8 cellular contexts compared by ENCODE assay signal in genomic region chr17:8151120-8151640, GRCh38. TPM values are rescaled to one million over a fixed set of nuclear protein-coding genes. Genes with fewer than 3 reads are reported as not detected.
A peak's percentile ranks its signal among the peaks of the same experiment; 100 is the strongest.
DNase-seq lines count a peak whose midpoint lies in the region; ATAC-seq and TF ChIP-seq lines count a peak whose summit lies in the region.

No MANE protein-coding gene starts in this region.

- TF ChIP-seq CTCF in PC-9 (conservative IDR thresholded peaks at IDR 0.05) (no peak), natural killer cell (IDR thresholded peaks at IDR 0.05) (no peak)

- H3K9me3 ChIP-seq in PC-9 (ENCODE audit: insufficient read depth, low read depth) = no peaks in the 10 kb centered on the region

- H3K4me1 Mint-ChIP-seq in natural killer cell = peaks cover 15 to 30% of the 10 kb centered on the region in 2 donors
- peaks cover 20% of the 10 kb centered on the region for H3K4me1 Mint-ChIP-seq in stimulated activated memory B cell treated with anti-CD40 and anti-IgM and Interleukin-4, amounts not matched to agents 10 μg/mL and 1 μg/mL and 100 μg/mL, for 72 hours

- H4K20me1 ChIP-seq in PC-9 (ENCODE audit: insufficient read depth) = no peaks in the 10 kb centered on the region; the same call in 1 of the 2 replicates

- intact Hi-C loops in PC-9 (cut with micrococcal nuclease; ENCODE audit: unreplicated experiment) = no loop called here
- intact Hi-C loops in natural killer cell (cut with micrococcal nuclease) = loop anchor here (1.0 to 10.0 kb wide), 2 partner anchors 13 to 804 kb away; no protein-coding TSS in a partner anchor

- no peaks in the 10 kb centered on the region for H3K36me3 ChIP-seq in PC-9 (ENCODE audit: low read depth)

- peaks cover 25% of the 10 kb centered on the region for H3K4me1 ChIP-seq in PC-9 (replicated peaks; ENCODE audit: insufficient read depth)

- CTCF ChIA-PET in PC-9 (lab: Charles Lee) = interaction anchor here (0.6 kb wide), 2 partner anchors 13 to 667 kb away, joined by 3 to 4 read pairs; partner anchors contain the start of gene POLR2A

- no peaks in the 10 kb centered on the region for H3K27me3 ChIP-seq in PC-9 (ENCODE audit: insufficient read depth, low read depth)

- no peaks in the 10 kb centered on the region for H3K36me3 Mint-ChIP-seq in natural killer cell
- H3K36me3 Mint-ChIP-seq in stimulated activated memory B cell treated with anti-CD40 and anti-IgM and Interleukin-4, amounts not matched to agents 10 μg/mL and 1 μg/mL and 100 μg/mL, for 72 hours = peaks cover 39% of the 10 kb centered on the region

- H2AFZ ChIP-seq in PC-9 = no peak overlapping the region

- peak overlapping the region; percentile 60; the same call in 1 of the 2 replicates for H3K4me3 ChIP-seq in PC-9

- 0 out of 2 replicates have a peak, but pooled peaks cover 6% of the 10 kb centered on the region for H3K79me2 ChIP-seq in PC-9 (ENCODE audit: low read depth)

- no peaks in the 10 kb centered on the region for H3K9me2 ChIP-seq in PC-9 (ENCODE audit: insufficient read depth)

- H3K4me2 ChIP-seq in PC-9 = peak overlapping the region; percentile 85

- H3K4me3 Mint-ChIP-seq in natural killer cell = peak overlapping the region; percentile 94
- peak overlapping the region; percentile 83 for H3K4me3 Mint-ChIP-seq in stimulated activated memory B cell treated with anti-CD40 and anti-IgM and Interleukin-4, amounts not matched to agents 10 μg/mL and 1 μg/mL and 100 μg/mL, for 72 hours

- H3K27me3 Mint-ChIP-seq in natural killer cell (ENCODE audit: low read depth in 2 of 2) = no peaks in the 10 kb centered on the region
- H3K27me3 Mint-ChIP-seq in stimulated activated memory B cell treated with anti-CD40 and anti-IgM and Interleukin-4, amounts not matched to agents 10 μg/mL and 1 μg/mL and 100 μg/mL, for 72 hours = no peaks in the 10 kb centered on the region

- H3K9me3 Mint-ChIP-seq in natural killer cell = no peaks in the 10 kb centered on the region
- H3K9me3 Mint-ChIP-seq in stimulated activated memory B cell treated with anti-CD40 and anti-IgM and Interleukin-4, amounts not matched to agents 10 μg/mL and 1 μg/mL and 100 μg/mL, for 72 hours = no peaks in the 10 kb centered on the region

- peak; percentile 40 for ATAC-seq in HG03175 (IDR thresholded peaks at IDR 0.05; ENCODE audit: unreplicated experiment)
- ATAC-seq in natural killer cell = peak; percentile 50 to 67 (median 62)
- peak; percentile 74 for ATAC-seq in stimulated activated memory B cell treated with anti-CD40 and anti-IgM and Interleukin-4, amounts not matched to agents 10 μg/mL and 1 μg/mL and 100 μg/mL, for 72 hours

- peaks cover 15% of the 10 kb centered on the region; the same call in 1 of the 2 replicates for H3F3A ChIP-seq in PC-9 (ENCODE audit: insufficient read depth, low read depth)

- DNase-seq in SKM-1 treated with dmso at 0.1 percent for 144 hours (lab: John Stamatoyannopoulos, UW; ENCODE audit: unreplicated experiment) (peak; percentile 24), SKM-1 (lab: John Stamatoyannopoulos, UW; ENCODE audit: unreplicated experiment) (no peak), PC-9 (peak in 1 of 2 experiments; percentile 82), fibroblast of peridontal ligament (ENCODE audit: extremely low read depth) (peak; percentile 85), natural killer cell (peak; percentile 89)
- DNase-seq in activated T-helper 9 cell treated with anti-CD3 and anti-CD28 coated beads, Interleukin-2, amount 50 U/mL, for 16 hours (ENCODE audit: low read depth) = peak; percentile 84

- no peak overlapping the region for H3K27ac ChIP-seq in PC-9

- POLR2A ChIA-PET in PC-9 (lab: Charles Lee; ENCODE audit: unreplicated experiment) = interaction anchor here (0.6 to 0.7 kb wide), 3 partner anchors 72 to 383 kb away, joined by 5 to 8 read pairs (median 5); no protein-coding TSS in a partner anchor

- BruUV-seq in PC-9 (replicated peaks; lab: Mats Ljungman, UMichigan) = no TSS peak

- H3K27ac Mint-ChIP-seq in natural killer cell = no peak overlapping the region
- H3K27ac Mint-ChIP-seq in stimulated activated memory B cell treated with anti-CD40 and anti-IgM and Interleukin-4, amounts not matched to agents 10 μg/mL and 1 μg/mL and 100 μg/mL, for 72 hours = peak overlapping the region; percentile 74

RNA-seq across cellular contexts. Expression of gene PER1, which starts 1.0 kb away (rescaled TPM):
- 60.2 and 78.7 TPM in 2 replicates for total RNA-seq in PC-9 (2021)
- 1,000 to 10,000 TPM in 1 of 3 donors, 100 to 1,000 TPM in 2; 636 to 1,422 (median 923) TPM for total RNA-seq in natural killer cell

RNA-seq across cellular contexts. Expression of gene VAMP2, which starts 11.6 kb away (rescaled TPM):
- 29.3 and 35.1 TPM in 2 replicates for total RNA-seq in PC-9 (2021)
- total RNA-seq in natural killer cell = 100 to 1,000 TPM; 191 to 315 (median 234) TPM

RNA-seq across cellular contexts. Expression of gene TMEM107, which starts 25.0 kb away (rescaled TPM):
- total RNA-seq in PC-9 (2021) (58.5 and 59.1 TPM in 2 replicates), natural killer cell (100 to 1,000 TPM in 1 of 3 donors, 10 to 100 TPM in 2; 48.9 to 101 (median 96.1) TPM)

RNA-seq across cellular contexts. Expression of gene HES7, which starts 27.3 kb away (rescaled TPM):
- total RNA-seq in PC-9 (2021) (2.6 and 9.0 TPM in 2 replicates), natural killer cell (under 1 TPM; 0.50 to 0.77 (median 0.61) TPM)

RNA-seq across cellular contexts. Expression of gene ALOXE3, which starts 32.9 kb away (rescaled TPM):
- 0.70 and 1.4 TPM in 2 replicates for total RNA-seq in PC-9 (2021)
- total RNA-seq in natural killer cell = not detected
